Comparison of ENCODE assay signal across 25 cellular contexts in the genomic region with DNA sequence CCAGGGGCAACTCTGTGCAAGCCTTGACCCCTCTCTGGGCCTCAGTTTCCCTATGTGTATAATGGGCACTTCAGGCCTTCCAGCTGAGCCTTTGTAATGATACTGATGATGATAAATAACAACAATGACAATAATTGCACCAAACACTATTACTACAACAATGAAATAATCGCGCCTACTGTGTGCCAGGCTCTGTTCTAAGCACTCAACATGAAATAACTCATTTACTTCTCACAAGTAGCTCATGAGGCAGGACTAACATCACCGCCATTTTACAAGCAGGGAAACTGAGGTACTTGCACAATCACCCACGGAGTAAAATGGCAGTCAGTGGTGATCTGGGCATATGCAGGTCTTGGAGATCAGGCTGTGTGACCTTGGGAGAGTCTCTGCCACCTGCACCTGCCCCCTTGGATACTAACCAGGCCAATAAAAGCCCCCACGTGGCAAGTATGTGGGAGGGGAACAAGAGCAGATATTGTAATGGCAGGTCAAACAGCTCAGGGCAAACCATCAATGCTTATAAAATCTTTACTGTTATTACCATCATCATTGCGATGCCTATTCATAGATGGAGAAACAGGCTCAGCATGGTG. TPM values are rescaled to one million over a fixed set of nuclear protein-coding genes. Genes with fewer than 3 reads are reported as not detected.
DNase-seq lines count a peak whose midpoint lies in the region; ATAC-seq, FAIRE-seq and TF ChIP-seq lines count a peak whose summit lies in the region.
"Had no signal": no experiment of that assay in that cellular context is flagged by ENCODE, and none has a peak within 500 bp of the region (broad histone marks: within the 10 kb centered on the region; RNA-seq: fewer than 3 reads in every experiment).

No MANE protein-coding gene starts in this region.

- H3K27me3 ChIP-seq in GM12878 (replicated peaks in 1 of 2; ENCODE audit: control insufficient read depth in 2 of 2, insufficient read depth in 2 of 2, low read length in 1 of 2): no peaks in the 10 kb centered on the region
- H3K27me3 ChIP-seq in right lobe of liver: no peaks in the 10 kb centered on the region

- H3K36me3 ChIP-seq in GM12878 (ENCODE audit: control insufficient read depth in 2 of 2, insufficient read depth in 2 of 2, low read length in 1 of 2) (no peaks in the 10 kb centered on the region; a peak in 1 of 4 replicates), right lobe of liver (peaks cover 0 to 16% (median 4%) of the 10 kb centered on the region in 4 donors)
- H3K36me3 ChIP-seq: BLaER1 had no signal

- TF ChIP-seq POLR2A in GM12878 (IDR thresholded peaks at IDR 0.05; ENCODE audit: low read depth, low read length): no peak
- no peak for TF ChIP-seq POLR2A in right lobe of liver (IDR thresholded peaks at IDR 0.05)

- FAIRE-seq in GM12878 (lab: Jason Lieb, UNC): no peak
- FAIRE-seq: GM18507, H54, RCC 7860 had no signal

- CTCF ChIA-PET in GM12878 (lab: Yijun Ruan, JAX): interaction anchor here (0.6 kb wide), 1 partner anchor 113 kb away, joined by 4 read pairs; no protein-coding TSS in a partner anchor

- intact Hi-C loops in GM12878 (cut with micrococcal nuclease; ENCODE audit: unreplicated experiment): no loop called here
- intact Hi-C loops in right lobe of liver (cut with DNase I): no loop called here

- no TSS peak for BruUV-seq in GM12878 (replicated peaks; lab: Mats Ljungman, UMichigan)

- H3K27ac ChIP-seq in GM12878 (ENCODE audit: control insufficient read depth, insufficient read depth): no peak overlapping the region
- H3K27ac ChIP-seq in right lobe of liver: peak overlapping the region; percentile 34 to 91 (median 47)
- H3K27ac ChIP-seq: BLaER1, SK-N-MC had no signal

- in situ Hi-C loops in GM12878 (cut with MboI): no loop called here

- H4K20me1 ChIP-seq in GM12878 (ENCODE audit: control insufficient read depth, insufficient read depth): no peaks in the 10 kb centered on the region
- H4K20me1 ChIP-seq: BLaER1 had no signal

- H2AFZ ChIP-seq in GM12878 (ENCODE audit: control insufficient read depth, low read depth, low read length): no peak overlapping the region

- no peaks in the 10 kb centered on the region for H3K79me2 ChIP-seq in GM12878 (ENCODE audit: control insufficient read depth, insufficient read depth, low read length)

- WGBS in GM12878 (ENCODE audit: insufficient coverage, insufficient replicate concordance, low lambda C conversion rate, missing lambda C conversion rate): 54% methylated on average over 6 of the region's 6 CpGs
- WGBS in right lobe of liver (ENCODE audit: insufficient coverage, low coverage, low lambda C conversion rate, missing lambda C conversion rate): no CpG with 5 or more reads among the region's 6 CpGs

- H3K4me1 ChIP-seq in GM12878 (ENCODE audit: control insufficient read depth, insufficient read depth, low read length) (no peaks in the 10 kb centered on the region), right lobe of liver (peaks cover 0 to 46% (median 12%) of the 10 kb centered on the region in 4 donors)
- H3K4me1 ChIP-seq: BLaER1 had no signal

- POLR2A ChIA-PET in GM12878 (lab: Charles Lee): no interaction called here

- H3K9ac ChIP-seq in GM12878 (ENCODE audit: control insufficient read depth, insufficient read depth, low read length): no peak overlapping the region
- H3K9ac ChIP-seq: BLaER1 had no signal

- no peak for TF ChIP-seq CTCF in GM12878 (IDR thresholded peaks at IDR 0.05 in 2 of 3, conservative IDR thresholded peaks at IDR 0.05 in 1 of 3; ENCODE audit: control insufficient read depth in 2 of 3, extremely low read depth in 1 of 3, insufficient read depth in 1 of 3, low read depth in 3 of 3, low read length in 3 of 3)
- no peak for TF ChIP-seq CTCF in right lobe of liver (IDR thresholded peaks at IDR 0.05)

- no peak for TF ChIP-seq EP300 in GM12878 (IDR thresholded peaks at IDR 0.05; ENCODE audit: borderline replicate concordance in 1 of 2, control insufficient read depth in 1 of 2, low read depth in 2 of 2, low read length in 2 of 2)

- no peak for TF ChIP-seq RAD21 in GM12878 (IDR thresholded peaks at IDR 0.05; ENCODE audit: insufficient read depth, low read depth, low read length)

- DNase-seq in GM12878 (ENCODE audit: low read depth, low spot score) (no peak), right lobe of liver (peak in 2 of 3 donors; percentile 66 to 79), NCI-H446 (lab: John Stamatoyannopoulos, UW) (no peak)
- DNase-seq: CD4-positive, CD25-positive, alpha-beta regulatory T cell; DMS153; KBM-7; MV-4-11; NCI-H1105; NCI-H1436 treated with DMSO at 0.1 percent for 48 hours; NCI-H187 treated with DMSO at 0.1 percent for 48 hours; NCI-H2171 treated with DMSO at 0.1 percent for 48 hours; NCI-H345; NCI-H524; NCI-H748 treated with DMSO at 0.1 percent for 48 hours; SIG-M5 had no signal

- H3K4me3 ChIP-seq in GM12878 (no peak overlapping the region), right lobe of liver (peak overlapping the region in 1 of 3 donors; percentile 93)
- H3K4me3 ChIP-seq: BLaER1, SK-N-MC had no signal

- no peak for ATAC-seq in GM12878
- peak in 3 of 4 donors; percentile 0 to 2 (median 0) for ATAC-seq in right lobe of liver
- ATAC-seq in HG03045 (IDR thresholded peaks at IDR 0.05; ENCODE audit: unreplicated experiment): no peak

- H3K4me2 ChIP-seq in GM12878 (ENCODE audit: control insufficient read depth, insufficient read depth): no peak overlapping the region
- H3K4me2 ChIP-seq: BLaER1 had no signal

- RAD21 ChIA-PET in GM12878 (lab: Charles Lee; ENCODE audit: unreplicated experiment): no interaction called here

- SMC1A ChIA-PET in GM12878 (lab: Charles Lee; ENCODE audit: uncharacterized antibody, unreplicated experiment): interaction anchor here (0.6 kb wide), 1 partner anchor 139 kb away, joined by 4 read pairs; no protein-coding TSS in a partner anchor

- H3K9me3 ChIP-seq in GM12878 (replicated peaks; ENCODE audit: control insufficient read depth, insufficient read depth, low read length): no peaks in the 10 kb centered on the region
- no peaks in the 10 kb centered on the region for H3K9me3 ChIP-seq in right lobe of liver

RNA-seq across cellular contexts. Expression of a gene that starts 0.5 kb away (rescaled TPM):
- not detected in 2 replicates for total RNA-seq in GM12878 (2013; cell fraction: nucleolus; rRNA removed)
- not detected in 2 replicates for total RNA-seq in GM12878 (2014; rRNA removed)
- not detected in 2 replicates for total RNA-seq in GM12878 (2014; rRNA removed; fragmentation: Illumina TruSeq; extraction: Trizol)
- not detected in 2 replicates for total RNA-seq in GM12878 (2021)
- polyA plus RNA-seq in GM12878 (2011; ENCODE audit: low read depth): not detected
- polyA plus RNA-seq in GM12878 (2011; rRNA removed): not detected in 2 replicates
- not detected in 2 replicates for polyA plus RNA-seq in GM12878 (2011; cell fraction: cytosol; rRNA removed)
- polyA plus RNA-seq in GM12878 (2011; cell fraction: nucleus; rRNA removed): not detected in 2 replicates
- polyA plus RNA-seq in GM12878 (2012): not detected in 2 replicates
- not detected in 2 replicates for polyA plus RNA-seq in GM12878 (2014; fragmentation: Illumina TruSeq; extraction: Trizol)
- polyA plus RNA-seq in GM12878 (2014; fragmentation: Nextera tagmentation; extraction: Ambion mirVana): not detected
- polyA plus RNA-seq in GM12878 (2014; rRNA removed): not detected in 2 replicates
- polyA plus RNA-seq in GM12878 (2016; fragmentation: Nextera tagmentation; extraction: Ambion mirVana): not detected
- not detected in 2 replicates for polyA minus RNA-seq in GM12878 (2011; rRNA and poly(A)+ RNA removed)
- not detected in 2 replicates for polyA minus RNA-seq in GM12878 (2011; cell fraction: cytosol; rRNA and poly(A)+ RNA removed)
- not detected in 2 replicates for polyA minus RNA-seq in GM12878 (2011; cell fraction: nucleus; rRNA and poly(A)+ RNA removed)
- total RNA-seq in right lobe of liver: 100 to 1,000 TPM in 4 of 6 experiments, 10 to 100 TPM in 2; 56.7 to 287 (median 140) TPM
- total RNA-seq: A172; CD4-positive, CD25-positive, alpha-beta regulatory T cell; HT1080; LHCN-M2; MCF 10A had no signal
- polyA plus RNA-seq: CD4-positive, CD25-positive, alpha-beta regulatory T cell had no signal

RNA-seq across cellular contexts. Expression of a gene that starts 23.4 kb away (rescaled TPM):
- total RNA-seq in GM12878 (2013; cell fraction: nucleolus; rRNA removed): 83.2 and 86.5 TPM in 2 replicates
- total RNA-seq in GM12878 (2014; rRNA removed): 5.0 TPM in 2 replicates
- 2.9 and 3.1 TPM in 2 replicates for total RNA-seq in GM12878 (2014; rRNA removed; fragmentation: Illumina TruSeq; extraction: Trizol)
- 23.2 and 24.8 TPM in 2 replicates for total RNA-seq in GM12878 (2021)
- polyA plus RNA-seq in GM12878 (2011; ENCODE audit: low read depth): 13.6 TPM
- polyA plus RNA-seq in GM12878 (2011; rRNA removed): 3.0 and 5.8 TPM in 2 replicates
- 7.0 and 7.5 TPM in 2 replicates for polyA plus RNA-seq in GM12878 (2011; cell fraction: cytosol; rRNA removed)
- polyA plus RNA-seq in GM12878 (2011; cell fraction: nucleus; rRNA removed): 46.5 and 55.2 TPM in 2 replicates
- polyA plus RNA-seq in GM12878 (2012): 14.6 and 17.2 TPM in 2 replicates
- polyA plus RNA-seq in GM12878 (2014; fragmentation: Illumina TruSeq; extraction: Trizol): 0.84 and 2.8 TPM in 2 replicates
- 1 to 10 TPM in 1 of 2 experiments, under 1 TPM in 1; 0.76 to 1.8 TPM for polyA plus RNA-seq in GM12878 (2014; fragmentation: Nextera tagmentation; extraction: Ambion mirVana)
- polyA plus RNA-seq in GM12878 (2014; rRNA removed): 9.4 and 10.4 TPM in 2 replicates
- polyA plus RNA-seq in GM12878 (2016; fragmentation: Nextera tagmentation; extraction: Ambion mirVana): 1 to 10 TPM; 4.5 to 5.4 TPM
- 6.1 and 11.0 TPM in 2 replicates for polyA minus RNA-seq in GM12878 (2011; rRNA and poly(A)+ RNA removed)
- 6.9 and 9.2 TPM in 2 replicates for polyA minus RNA-seq in GM12878 (2011; cell fraction: cytosol; rRNA and poly(A)+ RNA removed)
- polyA minus RNA-seq in GM12878 (2011; cell fraction: nucleus; rRNA and poly(A)+ RNA removed): 9.7 and 12.2 TPM in 2 replicates
- total RNA-seq in right lobe of liver: 10 to 100 TPM; 19.9 to 45.9 (median 30.4) TPM

RNA-seq across cellular contexts. Expression of a gene that starts 41.5 kb away (rescaled TPM):
- 23.9 and 26.1 TPM in 2 replicates for total RNA-seq in GM12878 (2013; cell fraction: nucleolus; rRNA removed)
- total RNA-seq in GM12878 (2014; rRNA removed) (25.9 and 28.2 TPM in 2 replicates), GM12878 (2014; rRNA removed; fragmentation: Illumina TruSeq; extraction: Trizol) (17.4 and 18.9 TPM in 2 replicates), GM12878 (2021) (31.9 and 32.9 TPM in 2 replicates), right lobe of liver (10 to 100 TPM; 36.3 to 65.4 (median 50.4) TPM)
- polyA plus RNA-seq in GM12878 (2011; ENCODE audit: low read depth): 10.1 TPM
- polyA plus RNA-seq in GM12878 (2011; rRNA removed) (5.4 and 10.8 TPM in 2 replicates), GM12878 (2014; fragmentation: Illumina TruSeq; extraction: Trizol) (21.9 and 33.0 TPM in 2 replicates), GM12878 (2014; fragmentation: Nextera tagmentation; extraction: Ambion mirVana) (1 to 10 TPM; 4.9 to 7.3 TPM), GM12878 (2014; rRNA removed) (19.4 and 23.3 TPM in 2 replicates), GM12878 (2016; fragmentation: Nextera tagmentation; extraction: Ambion mirVana) (10 to 100 TPM; 17.1 to 23.2 TPM)
- 15.1 and 19.4 TPM in 2 replicates for polyA plus RNA-seq in GM12878 (2011; cell fraction: cytosol; rRNA removed)
- polyA plus RNA-seq in GM12878 (2011; cell fraction: nucleus; rRNA removed): 7.4 and 12.1 TPM in 2 replicates
- 13.4 and 16.1 TPM in 2 replicates for polyA plus RNA-seq in GM12878 (2012)
- polyA minus RNA-seq in GM12878 (2011; rRNA and poly(A)+ RNA removed): 10.5 and 23.3 TPM in 2 replicates
- 9.1 and 13.2 TPM in 2 replicates for polyA minus RNA-seq in GM12878 (2011; cell fraction: cytosol; rRNA and poly(A)+ RNA removed)
- polyA minus RNA-seq in GM12878 (2011; cell fraction: nucleus; rRNA and poly(A)+ RNA removed): 2.2 and 6.3 TPM in 2 replicates

RNA-seq across cellular contexts. Expression of a gene that starts 57.1 kb away (rescaled TPM):
- total RNA-seq in GM12878 (2013; cell fraction: nucleolus; rRNA removed): not detected in 2 replicates
- total RNA-seq in GM12878 (2014; rRNA removed) (not detected in 2 replicates), GM12878 (2014; rRNA removed; fragmentation: Illumina TruSeq; extraction: Trizol) (not detected in 2 replicates), GM12878 (2021) (not detected in 2 replicates), right lobe of liver (not detected)
- polyA plus RNA-seq in GM12878 (2011; ENCODE audit: low read depth): not detected
- polyA plus RNA-seq in GM12878 (2011; rRNA removed) (not detected in 2 replicates), GM12878 (2014; fragmentation: Illumina TruSeq; extraction: Trizol) (not detected in 2 replicates), GM12878 (2014; fragmentation: Nextera tagmentation; extraction: Ambion mirVana) (not detected), GM12878 (2014; rRNA removed) (not detected in 2 replicates), GM12878 (2016; fragmentation: Nextera tagmentation; extraction: Ambion mirVana) (not detected)
- polyA plus RNA-seq in GM12878 (2011; cell fraction: cytosol; rRNA removed): not detected in 2 replicates
- not detected in 2 replicates for polyA plus RNA-seq in GM12878 (2011; cell fraction: nucleus; rRNA removed)
- polyA plus RNA-seq in GM12878 (2012): not detected in 2 replicates
- not detected in 2 replicates for polyA minus RNA-seq in GM12878 (2011; rRNA and poly(A)+ RNA removed)
- not detected in 2 replicates for polyA minus RNA-seq in GM12878 (2011; cell fraction: cytosol; rRNA and poly(A)+ RNA removed)
- not detected in 2 replicates for polyA minus RNA-seq in GM12878 (2011; cell fraction: nucleus; rRNA and poly(A)+ RNA removed)
- total RNA-seq: A172; CD4-positive, CD25-positive, alpha-beta regulatory T cell; HT1080; LHCN-M2; MCF 10A had no signal
- polyA plus RNA-seq: CD4-positive, CD25-positive, alpha-beta regulatory T cell had no signal

Comparison
In these comparisons a context has a peak if more than half of its experiments do, and no peak if none do; other contexts are left out.
1. ATAC-seq: peak in right lobe of liver (3 of 4); none in GM12878 (single experiment) and HG03045 (single experiment).
2. DNase-seq: peak in right lobe of liver (2 of 3); none in GM12878 (single experiment) and NCI-H446 (0 of 2).
3. RNA of a gene that starts 0.5 kb away (total RNA-seq): 56.7 to 287 TPM in right lobe of liver; not detected in GM12878; every median in the first group is over 10 times any median in the second.